8 cellular contexts compared by ENCODE assay signal in the genomic region with DNA sequence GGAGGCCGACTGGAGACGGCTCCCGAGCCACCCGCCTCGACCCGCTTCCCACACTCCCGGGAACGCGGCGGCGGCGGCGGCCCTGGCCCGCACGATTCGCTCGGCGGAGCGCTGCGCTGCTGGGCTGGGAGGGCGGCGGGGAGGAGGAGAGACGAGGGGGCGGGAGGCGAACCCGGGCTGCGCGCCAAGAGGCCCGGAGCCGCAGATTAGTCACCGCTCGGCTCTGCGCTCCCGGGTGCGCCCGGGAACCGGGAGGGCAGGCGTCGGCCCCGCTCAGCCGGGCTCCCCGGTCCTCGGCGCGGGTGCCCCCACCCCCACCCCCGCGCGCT. TPM values are rescaled to one million over a fixed set of nuclear protein-coding genes. Genes with fewer than 3 reads are reported as not detected.
A peak's percentile ranks its signal among the peaks of the same experiment; 100 is the strongest.
DNase-seq lines count a peak whose midpoint lies in the region; ATAC-seq and TF ChIP-seq lines count a peak whose summit lies in the region.

No MANE protein-coding gene starts in this region.

- H3K36me3 ChIP-seq in OCI-LY7 (ENCODE audit: insufficient read depth, low read length) (no peaks in the 10 kb centered on the region), aorta (ENCODE audit: control insufficient read depth in 1 of 2, insufficient read depth in 2 of 2, low read length in 1 of 2) (no peaks in the 10 kb centered on the region)

- BruUV-seq in OCI-LY7 (replicated peaks; lab: Mats Ljungman, UMichigan), result no TSS peak

- H3K4me2 ChIP-seq in OCI-LY7 (ENCODE audit: low read length), result peak overlapping the region; percentile 90

- intact Hi-C loops in OCI-LY7 (cut with micrococcal nuclease; ENCODE audit: unreplicated experiment) (no loop called here), aorta (cut with DNase I) (loop anchor here (5.0 kb wide), 1 partner anchor 43 kb away; no protein-coding TSS in a partner anchor)

- POLR2A ChIA-PET in OCI-LY7 (lab: Charles Lee), result no interaction called here

- ATAC-seq in aorta (ENCODE audit: low FRiP score), result peak; percentile 73
- ATAC-seq in GM18868 (IDR thresholded peaks at IDR 0.05; ENCODE audit: unreplicated experiment), result no peak

- H3K79me2 ChIP-seq in OCI-LY7 (ENCODE audit: insufficient read depth, low read depth, low read length), result no peaks in the 10 kb centered on the region

- no peaks in the 10 kb centered on the region for H4K20me1 ChIP-seq in OCI-LY7 (ENCODE audit: insufficient read depth, low read length)

- no peak overlapping the region for H3K27ac Mint-ChIP-seq in neural crest cell (ENCODE audit: unreplicated experiment)

- H3K4me3 ChIP-seq in OCI-LY7 (ENCODE audit: low read depth, low read length, poor library complexity, severe bottlenecking), result peak overlapping the region; percentile 69
- peak overlapping the region; percentile 49 to 53 for H3K4me3 ChIP-seq in foreskin fibroblast (ENCODE audit: low read depth in 1 of 2, low read length in 2 of 2)
- H3K4me3 ChIP-seq in aorta (ENCODE audit: low read length in 2 of 2), result peak overlapping the region; percentile 50 to 81

- H3K27ac ChIP-seq in OCI-LY7 (ENCODE audit: low read depth, low read length, poor library complexity, severe bottlenecking) (peak overlapping the region; percentile 30), aorta (ENCODE audit: low read depth in 1 of 2, low read length in 2 of 2) (peak overlapping the region; percentile 67 to 94)

- peak overlapping the region; percentile 70 for H3K4me3 Mint-ChIP-seq in neural crest cell

- CTCF ChIA-PET in OCI-LY7 (lab: Charles Lee; ENCODE audit: unreplicated experiment), result no interaction called here

- H3K9me3 Mint-ChIP-seq in neural crest cell, result no peaks in the 10 kb centered on the region

- TF ChIP-seq CTCF in GM20000 (IDR thresholded peaks at IDR 0.05; ENCODE audit: extremely low read depth, missing control alignments), result no peak
- TF ChIP-seq CTCF in OCI-LY7 (conservative IDR thresholded peaks at IDR 0.05; ENCODE audit: low read length), result no peak
- TF ChIP-seq CTCF in foreskin fibroblast (IDR thresholded peaks at IDR 0.05; ENCODE audit: low read depth, low read length), result no peak
- no peak for TF ChIP-seq CTCF in neural crest cell (conservative IDR thresholded peaks at IDR 0.05)

- H3K4me1 Mint-ChIP-seq in neural crest cell, result peaks cover 34% of the 10 kb centered on the region

- H3K36me3 Mint-ChIP-seq in neural crest cell (ENCODE audit: low read depth), result peaks cover 2% of the 10 kb centered on the region

- H2AFZ ChIP-seq in OCI-LY7 (ENCODE audit: low read length), result peak overlapping the region; percentile 25; the same call in 1 of the 2 replicates

- DNase-seq in A172 (ENCODE audit: low spot score), result peak; percentile 62
- DNase-seq in GM20000 (ENCODE audit: low spot score), result peak; percentile 71
- peak; percentile 41 for DNase-seq in OCI-LY7 (ENCODE audit: low spot score)
- peak; percentile 52 for DNase-seq in activated gamma-delta T cell (lab: John Stamatoyannopoulos, UW)
- peak; percentile 75 to 91 for DNase-seq in foreskin fibroblast
- DNase-seq in neural crest cell (ENCODE audit: low read depth, low spot score), result no peak
- peak; percentile 87 to 95 for DNase-seq in aorta

- H3K4me1 ChIP-seq in OCI-LY7 (ENCODE audit: insufficient read depth, low read length, poor library complexity, severe bottlenecking), result peaks cover 47% of the 10 kb centered on the region
- H3K4me1 ChIP-seq in aorta (ENCODE audit: control insufficient read depth in 1 of 2, insufficient read depth in 2 of 2, low read length in 2 of 2), result no peaks in the 10 kb centered on the region

- no peaks in the 10 kb centered on the region for H3K27me3 ChIP-seq in aorta (ENCODE audit: control insufficient read depth in 1 of 2, insufficient read depth in 2 of 2, low read length in 1 of 2)

- WGBS in aorta, 2 donors, result 0 to 5% methylated on average over 41 to 48 of the region's 48 CpGs

- H3K27me3 Mint-ChIP-seq in neural crest cell (ENCODE audit: low read depth), result peaks cover 18% of the 10 kb centered on the region

- H3K9me2 ChIP-seq in OCI-LY7 (ENCODE audit: insufficient read depth, low read length), result no peaks in the 10 kb centered on the region

- H3K9me3 ChIP-seq in OCI-LY7 (ENCODE audit: low read length), result no peaks in the 10 kb centered on the region
- H3K9me3 ChIP-seq in aorta (ENCODE audit: control insufficient read depth, low read length), result no peaks in the 10 kb centered on the region

RNA-seq across cellular contexts. Expression of gene BCOR, which starts 11.2 kb away (rescaled TPM):
- 10.9 and 20.5 TPM in 2 replicates for total RNA-seq in A172 (2014; rRNA removed; shearing (Covaris generic))
- total RNA-seq in OCI-LY7 (2014; rRNA removed; shearing (Covaris generic)), result 55.6 and 64.3 TPM in 2 replicates
- total RNA-seq in OCI-LY7 (2022) (48.0 and 52.2 TPM in 2 replicates), neural crest cell (33.2 and 41.1 TPM in 2 replicates), aorta (10 to 100 TPM; 22.6 to 46.7 TPM)
- polyA plus RNA-seq in aorta, result 10 to 100 TPM in 1 of 2 donors, 1 to 10 TPM in 1; 8.3 to 12.2 TPM
